In the genomic region with DNA sequence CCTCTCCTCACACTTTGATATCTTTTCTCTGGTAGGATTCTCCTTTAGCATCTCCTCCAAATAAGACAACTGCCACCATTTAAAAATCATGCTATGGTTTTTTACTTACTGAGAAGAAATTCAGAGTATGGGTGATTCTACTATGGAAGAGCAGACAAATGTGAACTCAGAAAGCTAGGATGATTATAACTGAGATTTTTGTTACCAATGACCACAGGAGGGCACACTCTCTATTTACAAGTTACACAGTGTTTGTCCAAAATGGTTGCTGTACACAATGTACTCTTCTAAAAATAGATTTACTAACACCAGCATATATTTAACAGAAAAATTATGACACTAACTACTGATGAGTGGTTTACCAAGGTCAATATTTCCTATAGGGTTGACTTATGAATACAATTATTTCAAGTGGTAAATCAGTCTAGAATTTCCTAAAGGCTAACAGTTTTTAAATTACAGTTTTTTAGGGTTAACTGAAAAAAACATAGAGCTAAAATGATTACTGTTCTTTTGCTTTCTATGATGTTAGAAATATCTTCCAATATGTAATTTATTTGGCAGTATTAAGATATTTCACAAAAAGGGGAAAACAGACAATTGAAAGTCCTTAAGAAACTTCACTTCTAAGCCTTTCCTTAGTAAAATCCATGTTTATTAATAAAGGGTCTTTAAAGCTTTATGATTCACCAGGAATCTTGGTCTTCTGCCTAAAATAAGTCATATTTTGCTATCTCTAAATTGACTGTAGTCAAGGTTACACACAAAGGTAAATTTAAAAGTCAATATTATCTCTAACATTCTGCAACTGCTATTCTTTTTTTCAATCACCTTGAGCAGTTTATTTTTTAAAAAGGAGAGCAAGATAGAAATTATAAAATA, we compare ENCODE assay signal across 8 cellular contexts. TPM values are rescaled to one million over a fixed set of nuclear protein-coding genes. Genes with fewer than 3 reads are reported as not detected.
DNase-seq lines count a peak whose midpoint lies in the region; ATAC-seq and TF ChIP-seq lines count a peak whose summit lies in the region.

No MANE protein-coding gene starts in this region.

- H3K4me1 Mint-ChIP-seq in activated T-helper 1 cell treated with anti-CD3 and anti-CD28 coated beads, Interleukin-12 subunit alpha, Interleukin-12 subunit beta, Interleukin-2, Interleukin-4 antibody, amounts not matched to agents 30 ng/mL and 10 ng/mL and 1 ng/mL, durations not matched to agents 14 hours and 24 hours and 36 hours (ENCODE audit: low read depth) = peaks cover 39% of the 10 kb centered on the region

- intact Hi-C loops in activated T-helper 1 cell treated with anti-CD3 and anti-CD28 coated beads, Interleukin-12 subunit alpha, Interleukin-12 subunit beta, Interleukin-2, Interleukin-4 antibody, amounts not matched to agents 30 ng/mL and 10 ng/mL and 1 ng/mL, durations not matched to agents 14 hours and 24 hours and 36 hours (cut with micrococcal nuclease) = loop anchor here (1.0 to 5.0 kb wide), 4 partner anchors 157 to 399 kb away; partner anchors contain the start of gene THUMPD2
- intact Hi-C loops in heart left ventricle (cut with DNase I) = loop anchor here (1.0 to 10.0 kb wide), 19 partner anchors 52 to 355 kb away; partner anchors contain the start of gene MAP4K3 (in 6 of the 10)

- H3K9me3 Mint-ChIP-seq in activated T-helper 1 cell treated with anti-CD3 and anti-CD28 coated beads, Interleukin-12 subunit alpha, Interleukin-12 subunit beta, Interleukin-2, Interleukin-4 antibody, amounts not matched to agents 30 ng/mL and 10 ng/mL and 1 ng/mL, durations not matched to agents 14 hours and 24 hours and 36 hours = peaks cover 7% of the 10 kb centered on the region

- ATAC-seq in GM18858 (IDR thresholded peaks at IDR 0.05; ENCODE audit: unreplicated experiment) (peak; percentile 54), HG02981 (IDR thresholded peaks at IDR 0.05; ENCODE audit: unreplicated experiment) (peak; percentile 70), heart left ventricle (peak; percentile 62 to 81 (median 75))

- H3K27ac Mint-ChIP-seq in activated T-helper 1 cell treated with anti-CD3 and anti-CD28 coated beads, Interleukin-12 subunit alpha, Interleukin-12 subunit beta, Interleukin-2, Interleukin-4 antibody, amounts not matched to agents 30 ng/mL and 10 ng/mL and 1 ng/mL, durations not matched to agents 14 hours and 24 hours and 36 hours = peak overlapping the region; percentile 67

- H3K9ac ChIP-seq in skeletal muscle tissue (ENCODE audit: low read depth in 1 of 3, low read length in 3 of 3) = peak overlapping the region; percentile 45 to 63 (median 58)

- no peak overlapping the region for H3K4me3 Mint-ChIP-seq in activated T-helper 1 cell treated with anti-CD3 and anti-CD28 coated beads, Interleukin-12 subunit alpha, Interleukin-12 subunit beta, Interleukin-2, Interleukin-4 antibody, amounts not matched to agents 30 ng/mL and 10 ng/mL and 1 ng/mL, durations not matched to agents 14 hours and 24 hours and 36 hours

- no peak for TF ChIP-seq POLR2A in heart left ventricle (IDR thresholded peaks at IDR 0.05)

- H3K27me3 ChIP-seq in heart left ventricle = no peaks in the 10 kb centered on the region
- H3K27me3 ChIP-seq in skeletal muscle tissue (ENCODE audit: control insufficient read depth in 3 of 3, insufficient read depth in 3 of 3, low read length in 3 of 3) = no peaks in the 10 kb centered on the region

- H3K27ac ChIP-seq in heart left ventricle = peak overlapping the region; percentile 27 to 83 (median 55)
- H3K27ac ChIP-seq in skeletal muscle tissue (ENCODE audit: low read depth, low read length) = peak overlapping the region; percentile 87

- H3K4me3 ChIP-seq in heart left ventricle (peak overlapping the region in 2 of 12 donors; percentile 1 to 10), skeletal muscle tissue (ENCODE audit: low read length in 3 of 3) (no peak overlapping the region)

- peak; percentile 47 to 82 (median 63) for TF ChIP-seq CTCF in heart left ventricle (IDR thresholded peaks at IDR 0.05)

- DNase-seq in AML-193 (lab: John Stamatoyannopoulos, UW) (peak; percentile 32 to 44), NCI-H2081 treated with DMSO at 0.1 percent for 48 hours (lab: John Stamatoyannopoulos, UW) (peak; percentile 36), heart left ventricle (peak in 1 of 5 donors; percentile 22)
- no peak for DNase-seq in activated T-helper 1 cell treated with anti-CD3 and anti-CD28 coated beads, Interleukin-12 subunit alpha, Interleukin-12 subunit beta, Interleukin-2, Interleukin-4 antibody, amounts not matched to agents 30 ng/mL and 10 ng/mL and 1 ng/mL, durations not matched to agents 14 hours and 24 hours and 36 hours (ENCODE audit: low spot score)
- DNase-seq in stimulated activated CD4-positive, alpha-beta T cell treated with anti-CD3 and anti-CD28 coated beads, Interleukin-2, amount 100 ng/mL, for 24 hours = no peak

- H3K9me3 ChIP-seq in heart left ventricle (peaks cover 0 to 5% (median 0%) of the 10 kb centered on the region in 12 donors), skeletal muscle tissue (ENCODE audit: control insufficient read depth in 3 of 3, low read length in 3 of 3) (no peaks in the 10 kb centered on the region)

- H3K4me1 ChIP-seq in heart left ventricle (peaks cover 4 to 61% (median 46%) of the 10 kb centered on the region in 12 donors), skeletal muscle tissue (ENCODE audit: control insufficient read depth in 3 of 3, insufficient read depth in 3 of 3, low read length in 3 of 3) (peaks cover 20 to 29% (median 28%) of the 10 kb centered on the region in 3 donors)

- H3K27me3 Mint-ChIP-seq in activated T-helper 1 cell treated with anti-CD3 and anti-CD28 coated beads, Interleukin-12 subunit alpha, Interleukin-12 subunit beta, Interleukin-2, Interleukin-4 antibody, amounts not matched to agents 30 ng/mL and 10 ng/mL and 1 ng/mL, durations not matched to agents 14 hours and 24 hours and 36 hours (ENCODE audit: insufficient read depth) = no peaks in the 10 kb centered on the region

- H3K36me3 ChIP-seq in heart left ventricle (peaks cover 0 to 11% (median 0%) of the 10 kb centered on the region in 9 donors), skeletal muscle tissue (ENCODE audit: control insufficient read depth in 3 of 3, insufficient read depth in 3 of 3, low read length in 3 of 3) (no peaks in the 10 kb centered on the region)

- peaks cover 6% of the 10 kb centered on the region for H3K36me3 Mint-ChIP-seq in activated T-helper 1 cell treated with anti-CD3 and anti-CD28 coated beads, Interleukin-12 subunit alpha, Interleukin-12 subunit beta, Interleukin-2, Interleukin-4 antibody, amounts not matched to agents 30 ng/mL and 10 ng/mL and 1 ng/mL, durations not matched to agents 14 hours and 24 hours and 36 hours (ENCODE audit: low read depth)

RNA-seq across cellular contexts. Expression of gene MAP4K3, which starts 57.2 kb away (rescaled TPM):
- total RNA-seq in activated T-helper 1 cell treated with anti-CD3 and anti-CD28 coated beads, Interleukin-12 subunit alpha, Interleukin-12 subunit beta, Interleukin-2, Interleukin-4 antibody, amounts not matched to agents 30 ng/mL and 10 ng/mL and 1 ng/mL, durations not matched to agents 14 hours and 24 hours and 36 hours = 15.7 and 24.1 TPM in 2 replicates
- total RNA-seq in heart left ventricle (10 to 100 TPM; 26.2 to 45.4 (median 33.7) TPM), skeletal muscle tissue (59.5 TPM)
- 10 to 100 TPM; 14.5 to 20.3 TPM for polyA plus RNA-seq in heart left ventricle

Comparison
In these comparisons a context has a peak if more than half of its experiments do, and no peak if none do; other contexts are left out.
1. DNase-seq: peak in AML-193 (2 of 2) and NCI-H2081 treated with DMSO at 0.1 percent for 48 hours (single experiment); none in activated T-helper 1 cell treated with anti-CD3 and anti-CD28 coated beads, Interleukin-12 subunit alpha, Interleukin-12 subunit beta, Interleukin-2, Interleukin-4 antibody, amounts not matched to agents 30 ng/mL and 10 ng/mL and 1 ng/mL, durations not matched to agents 14 hours and 24 hours and 36 hours (single experiment) and stimulated activated CD4-positive, alpha-beta T cell treated with anti-CD3 and anti-CD28 coated beads, Interleukin-2, amount 100 ng/mL, for 24 hours (0 of 2).
2. Peak in every context shown above with its lines, with median percentiles within 50 percentile points of each other: ATAC-seq.